Comparison of ENCODE assay signal across 14 cellular contexts in genomic region chr10:76082956-76083355, GRCh38.
DNase-seq lines count a peak whose midpoint lies in the region; ATAC-seq and TF ChIP-seq lines count a peak whose summit lies in the region.
"Had no signal": no experiment of that assay in that cellular context is flagged by ENCODE, and none has a peak within 500 bp of the region (broad histone marks: within the 10 kb centered on the region; RNA-seq: fewer than 3 reads in every experiment).

No MANE protein-coding gene starts in this region.

- no peak overlapping the region for H3K4me2 ChIP-seq in mammary epithelial cell (ENCODE audit: insufficient read depth, low read depth, low read length)

- in situ Hi-C loops in Caki2 (cut with HindIII; ENCODE audit: low pct_unique_long_range_greater_than_20kb, low sequenced_read_pairs) = no loop called here
- in situ Hi-C loops in mammary epithelial cell (cut with MboI; ENCODE audit: low sequenced_read_pairs in 2 of 2) = loop anchor here in 1 of 2 donors (10.0 kb wide), 1 partner anchor 222 kb away; no protein-coding TSS in a partner anchor

- CTCF ChIA-PET in mammary epithelial cell (lab: Charles Lee; ENCODE audit: low non-redundant PET) = no interaction called here
- CTCF ChIA-PET in RWPE1 (lab: Yijun Ruan, JAX) = no interaction called here

- 78% methylated on average over 1 of the region's 1 CpG for WGBS in mammary epithelial cell (ENCODE audit: low coverage, missing lambda C conversion rate)

- H2AFZ ChIP-seq in mammary epithelial cell (ENCODE audit: low read depth, low read length) = peak overlapping the region; percentile 69

- no peaks in the 10 kb centered on the region for H3K27me3 ChIP-seq in HUES6 (ENCODE audit: control insufficient read depth, insufficient read depth, low read length)
- H3K27me3 ChIP-seq in mammary epithelial cell (ENCODE audit: insufficient read depth, low read length) = no peaks in the 10 kb centered on the region
- H3K27me3 ChIP-seq: spleen had no signal

- H3K27ac ChIP-seq in HUES6 (ENCODE audit: low read depth, low read length) (peak overlapping the region; percentile 75; the same call in 1 of the 2 replicates), mammary epithelial cell (ENCODE audit: insufficient read depth, low read depth, low read length) (no peak overlapping the region), RWPE1 (no peak overlapping the region)
- H3K27ac ChIP-seq: spleen had no signal

- intact Hi-C loops in mammary epithelial cell (cut with micrococcal nuclease) (loop anchor here (10.0 kb wide), 1 partner anchor 428 kb away; no protein-coding TSS in a partner anchor), left colon (cut with DNase I, micrococcal nuclease) (no loop called here), head of caudate nucleus (cut with DNase I) (no loop called here)

- no peak overlapping the region for H3K4me3 ChIP-seq in HUES6 (ENCODE audit: low read depth, low read length)
- no peak overlapping the region for H3K4me3 ChIP-seq in mammary epithelial cell (replicated peaks in 1 of 3; ENCODE audit: insufficient read depth in 1 of 3, low read depth in 2 of 3, low read length in 3 of 3)
- H3K4me3 ChIP-seq: spleen had no signal

- no TSS peak for BruUV-seq in mammary epithelial cell (replicated peaks; lab: Mats Ljungman, UMichigan)

- peaks cover 46% of the 10 kb centered on the region for H3K4me1 ChIP-seq in HUES6 (ENCODE audit: control insufficient read depth, insufficient read depth, low read length)
- H3K4me1 ChIP-seq in mammary epithelial cell (ENCODE audit: insufficient read depth, low read length) = peaks cover 22% of the 10 kb centered on the region

- DNase-seq in Caki2 (ENCODE audit: low read depth) (peak; percentile 71), mammary epithelial cell (peak; percentile 70), left colon (no peak), head of caudate nucleus (no peak), RWPE1 (ENCODE audit: low spot score) (no peak)
- DNase-seq in activated CD4-positive, CD25-positive, alpha-beta regulatory T cell treated with anti-CD3 and anti-CD28 coated beads, Interleukin-2, amount 50 U/mL, for 72 hours = no peak
- DNase-seq: activated CD4-positive, alpha-beta memory T cell treated with anti-CD3 and anti-CD28 coated beads, Interleukin-2, amount 10 ng/mL, durations not matched to agents 7 days and 5 days; activated naive CD4-positive, alpha-beta T cell treated with anti-CD3 and anti-CD28 coated beads, Interleukin-2, amount 10 ng/mL, durations not matched to agents 7 days and 5 days; CD8-positive, alpha-beta memory T cell; naive thymus-derived CD4-positive, alpha-beta T cell; NCI-H1105; spleen had no signal

- TF ChIP-seq CTCF in mammary epithelial cell (conservative IDR thresholded peaks at IDR 0.05 in 1 of 2, IDR thresholded peaks at IDR 0.05 in 1 of 2; ENCODE audit: extremely low read depth in 1 of 2, insufficient read depth in 1 of 2, low read depth in 1 of 2, low read length in 2 of 2) (no peak), RWPE1 (conservative IDR thresholded peaks at IDR 0.05; ENCODE audit: low read depth) (no peak)

- H3K9ac ChIP-seq in HUES6 (ENCODE audit: low read length) = peak overlapping the region; percentile 36
- H3K9ac ChIP-seq in mammary epithelial cell (ENCODE audit: insufficient read depth, low read length) = no peak overlapping the region

- H3K79me2 ChIP-seq in mammary epithelial cell (ENCODE audit: insufficient read depth, low read length) = no peaks in the 10 kb centered on the region

- POLR2A ChIA-PET in RWPE1 (lab: Yijun Ruan, JAX; ENCODE audit: low non-redundant PET) = no interaction called here

- H3K9me3 ChIP-seq in HUES6 (ENCODE audit: control insufficient read depth, insufficient read depth, low read depth, low read length) (peaks cover 5% of the 10 kb centered on the region; the same call in 1 of the 2 replicates), mammary epithelial cell (replicated peaks; ENCODE audit: insufficient read depth, low read length) (no peaks in the 10 kb centered on the region)
- H3K9me3 ChIP-seq: spleen had no signal

- H3K36me3 ChIP-seq in HUES6 (ENCODE audit: control insufficient read depth, insufficient read depth, low read length) (no peaks in the 10 kb centered on the region), mammary epithelial cell (ENCODE audit: insufficient read depth, low read length) (no peaks in the 10 kb centered on the region)
- H3K36me3 ChIP-seq: spleen had no signal

- dilution Hi-C loops in mammary epithelial cell (cut with HindIII; ENCODE audit: low sequenced_read_pairs) = no loop called here

- ATAC-seq in left colon (peak; percentile 65), HG03097 (IDR thresholded peaks at IDR 0.05; ENCODE audit: low FRiP score, unreplicated experiment) (no peak)
- ATAC-seq: naive thymus-derived CD4-positive, alpha-beta T cell had no signal

- no peaks in the 10 kb centered on the region for H4K20me1 ChIP-seq in mammary epithelial cell (ENCODE audit: insufficient read depth, low read length)

Comparison
In these comparisons a context has a peak if more than half of its experiments do, and no peak if none do; other contexts are left out.
1. DNase-seq: peak in Caki2 (single experiment) and mammary epithelial cell (single experiment); none in left colon (0 of 2), head of caudate nucleus (0 of 42), RWPE1 (single experiment) and activated CD4-positive, CD25-positive, alpha-beta regulatory T cell treated with anti-CD3 and anti-CD28 coated beads, Interleukin-2, amount 50 U/mL, for 72 hours (single experiment).